In the genomic region with DNA sequence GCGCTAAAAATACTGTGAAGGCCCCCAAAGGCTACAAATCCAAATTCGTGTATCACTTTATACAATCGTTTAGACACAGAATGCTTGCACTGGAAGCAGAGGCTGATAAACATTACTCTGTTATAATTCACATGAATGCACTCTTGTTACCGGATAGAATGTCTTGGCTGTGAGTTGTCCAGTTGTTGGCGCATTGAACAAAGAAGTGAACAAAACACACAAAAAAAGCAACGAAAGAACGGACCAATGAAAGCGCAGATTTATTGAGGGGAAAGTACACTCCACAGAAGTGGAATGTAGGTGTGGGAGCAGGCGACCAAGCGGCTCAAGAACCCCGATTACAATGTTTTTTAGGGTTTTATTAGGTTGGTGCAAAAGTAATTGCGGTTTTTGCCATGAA, we compare ENCODE assay signal across 12 cellular contexts. TPM values are rescaled to one million over a fixed set of nuclear protein-coding genes. Genes with fewer than 3 reads are reported as not detected.
A peak's percentile ranks its signal among the peaks of the same experiment; 100 is the strongest.
DNase-seq lines count a peak whose midpoint lies in the region; ATAC-seq, FAIRE-seq and TF ChIP-seq lines count a peak whose summit lies in the region.
"Had no signal": no experiment of that assay in that cellular context is flagged by ENCODE, and none has a peak within 500 bp of the region (broad histone marks: within the 10 kb centered on the region; RNA-seq: fewer than 3 reads in every experiment).

No MANE protein-coding gene starts in this region.

- peaks cover 24% of the 10 kb centered on the region for H3K9me3 Mint-ChIP-seq in stimulated activated effector memory CD8-positive, alpha-beta T cell treated with anti-CD3 and anti-CD28 coated beads, Interleukin-12 subunit alpha, Interleukin-12 subunit beta, amount 100 ng/mL, for 72 hours

- no peak for TF ChIP-seq POLR2A in K562 (conservative IDR thresholded peaks at IDR 0.05)

- no TSS peak for BruUV-seq in K562 (replicated peaks; lab: Mats Ljungman, UMichigan)

- peaks cover 8% of the 10 kb centered on the region for H3K4me1 Mint-ChIP-seq in stimulated activated effector memory CD8-positive, alpha-beta T cell treated with anti-CD3 and anti-CD28 coated beads, Interleukin-12 subunit alpha, Interleukin-12 subunit beta, amount 100 ng/mL, for 72 hours

- POLR2A ChIA-PET in K562 (lab: Yijun Ruan, JAX) = interaction anchor here (0.7 to 1.0 kb wide), 2 partner anchors 19 to 52 kb away, joined by 3 to 5 read pairs; partner anchors contain the start of gene ZNF417

- in situ Hi-C loops in K562 (cut with MboI) = no loop called here

- intact Hi-C loops in K562 (cut with micrococcal nuclease) = no loop called here

- H4K20me1 ChIP-seq in K562 (replicated peaks; ENCODE audit: control insufficient read depth, insufficient read depth, low read length) = no peaks in the 10 kb centered on the region

- peaks cover 16% of the 10 kb centered on the region for H3K36me3 Mint-ChIP-seq in stimulated activated effector memory CD8-positive, alpha-beta T cell treated with anti-CD3 and anti-CD28 coated beads, Interleukin-12 subunit alpha, Interleukin-12 subunit beta, amount 100 ng/mL, for 72 hours

- DNase-seq in K562 (ENCODE audit: extremely low read depth in 1 of 4, low spot score in 3 of 4) = no peak
- DNase-seq in medulla oblongata (ENCODE audit: extremely low spot score) = peak; percentile 52
- DNase-seq in stimulated activated effector memory CD8-positive, alpha-beta T cell treated with anti-CD3 and anti-CD28 coated beads, Interleukin-12 subunit alpha, Interleukin-12 subunit beta, amount 100 ng/mL, for 72 hours (ENCODE audit: low spot score in 2 of 2) = no peak
- no peak for DNase-seq in DMS53 (lab: John Stamatoyannopoulos, UW)
- no peak for DNase-seq in NCI-H146 treated with DMSO at 0.1 percent for 48 hours (lab: John Stamatoyannopoulos, UW; ENCODE audit: unreplicated experiment)
- DNase-seq: NCI-H1417 had no signal

- no peak overlapping the region for H3K4me2 ChIP-seq in K562 (ENCODE audit: insufficient read depth, low read length)

- H3K79me2 ChIP-seq in K562 (ENCODE audit: control insufficient read depth, insufficient read depth, low read length) = no peaks in the 10 kb centered on the region

- no peak for TF ChIP-seq CTCF in K562 (IDR thresholded peaks at IDR 0.05 in 2 of 3, conservative IDR thresholded peaks at IDR 0.05 in 1 of 3; ENCODE audit: insufficient read depth in 2 of 3, low read depth in 1 of 3, low read length in 3 of 3)

- CTCF ChIA-PET in K562 (lab: Yijun Ruan, JAX; ENCODE audit: low intra/inter-chr PET ratio) = no interaction called here

- peak overlapping the region; percentile 76 for H3K4me3 Mint-ChIP-seq in stimulated activated effector memory CD8-positive, alpha-beta T cell treated with anti-CD3 and anti-CD28 coated beads, Interleukin-12 subunit alpha, Interleukin-12 subunit beta, amount 100 ng/mL, for 72 hours

- no peaks in the 10 kb centered on the region; the same call in none of the 2 replicates for H3K4me1 ChIP-seq in HUES48 (ENCODE audit: control insufficient read depth, insufficient read depth, low read length)
- peaks cover 0 to 4% of the 10 kb centered on the region in 2 experiments; a peak in 1 of 5 replicates for H3K4me1 ChIP-seq in K562 (replicated peaks in 1 of 2; ENCODE audit: control insufficient read depth in 2 of 2, insufficient read depth in 2 of 2, low read length in 2 of 2)

- TF ChIP-seq EP300 in K562 (IDR thresholded peaks at IDR 0.05; ENCODE audit: low read length) = no peak

- H2AFZ ChIP-seq in K562 (ENCODE audit: low read depth, low read length) = no peak overlapping the region

- H3K4me3 ChIP-seq in HUES48 (ENCODE audit: low read depth, low read length) = peak overlapping the region; percentile 94
- no peak overlapping the region for H3K4me3 ChIP-seq in K562

- no peak overlapping the region for H3K27ac Mint-ChIP-seq in stimulated activated effector memory CD8-positive, alpha-beta T cell treated with anti-CD3 and anti-CD28 coated beads, Interleukin-12 subunit alpha, Interleukin-12 subunit beta, amount 100 ng/mL, for 72 hours

- no peak for ATAC-seq in K562
- ATAC-seq in stimulated activated effector memory CD8-positive, alpha-beta T cell treated with anti-CD3 and anti-CD28 coated beads, Interleukin-12 subunit alpha, Interleukin-12 subunit beta, amount 100 ng/mL, for 72 hours = no peak
- no peak for ATAC-seq in GM18520 (IDR thresholded peaks at IDR 0.05; ENCODE audit: unreplicated experiment)

- peaks cover 34% of the 10 kb centered on the region for H3K36me3 ChIP-seq in HUES48 (ENCODE audit: control insufficient read depth, insufficient read depth, low read length)
- no peaks in the 10 kb centered on the region for H3K36me3 ChIP-seq in K562 (ENCODE audit: control insufficient read depth, insufficient read depth, low read length)
- H3K36me3 ChIP-seq: neutrophil had no signal

- no peak for TF ChIP-seq RAD21 in K562 (CRISPR knock-in tag; conservative IDR thresholded peaks at IDR 0.05 in 1 of 2, IDR thresholded peaks at IDR 0.05 in 1 of 2)

- H3K9me3 ChIP-seq in HUES48 (ENCODE audit: control insufficient read depth, insufficient read depth, low read length) (peaks cover 15% of the 10 kb centered on the region), K562 (replicated peaks; ENCODE audit: control insufficient read depth, insufficient read depth, low read depth, low read length) (0 out of 2 replicates have a peak, but pooled peaks cover 2% of the 10 kb centered on the region)

- H3K27ac ChIP-seq in HUES48 (ENCODE audit: low read depth, low read length) = no peak overlapping the region
- no peak overlapping the region for H3K27ac ChIP-seq in K562 (ENCODE audit: extremely low read depth, low read depth, low read length)
- H3K27ac ChIP-seq: neutrophil had no signal

- H3K27me3 ChIP-seq in HUES48 (ENCODE audit: control insufficient read depth, insufficient read depth, low read length) = no peaks in the 10 kb centered on the region
- H3K27me3 ChIP-seq in K562 (ENCODE audit: control insufficient read depth in 2 of 2, insufficient read depth in 2 of 2, low read length in 2 of 2) = no peaks in the 10 kb centered on the region
- H3K27me3 ChIP-seq: esophagus muscularis mucosa, heart right ventricle had no signal

- 13% methylated on average over 12 of the region's 12 CpGs for WGBS in K562 (ENCODE audit: insufficient coverage, low coverage, missing lambda C conversion rate)

- FAIRE-seq in K562 (lab: Jason Lieb, UNC) = no peak
- FAIRE-seq: colon had no signal

- no peaks in the 10 kb centered on the region for H3K9me1 ChIP-seq in K562 (ENCODE audit: control insufficient read depth, insufficient read depth, low read length)

- no peak overlapping the region for H3K9ac ChIP-seq in HUES48 (ENCODE audit: low read depth, low read length)
- H3K9ac ChIP-seq in K562 (ENCODE audit: insufficient read depth in 1 of 2, low read depth in 2 of 2, low read length in 2 of 2) = no peak overlapping the region

RNA-seq across cellular contexts. Expression of gene ZNF418, which starts 0.5 kb away (rescaled TPM):
- total RNA-seq in K562 (2011; cell fraction: chromatin; rRNA removed; ENCODE audit: low replicate concordance) = 1.7 and 2.3 TPM in 2 replicates
- 2.5 and 4.2 TPM in 2 replicates for total RNA-seq in K562 (2011; cell fraction: nucleolus; rRNA removed)
- total RNA-seq in K562 (2011; cell fraction: nucleoplasm; rRNA removed) = 1.6 and 4.6 TPM in 2 replicates
- total RNA-seq in K562 (2014; rRNA removed) (0.04 and 0.32 TPM in 2 replicates), K562 (2014; rRNA removed; fragmentation: Illumina TruSeq; extraction: Trizol) (0.44 and 0.51 TPM in 2 replicates), K562 (2015; rRNA removed; fragmentation: Illumina TruSeq; extraction: Trizol) (0.18 and 0.53 TPM in 2 replicates), K562 (2021) (0.29 and 0.58 TPM in 2 replicates)
- polyA plus RNA-seq in K562 (2011; rRNA removed) (0.19 and 0.63 TPM in 2 replicates), K562 (2014; fragmentation: Illumina TruSeq; extraction: Trizol) (0.21 and 0.70 TPM in 2 replicates), K562 (2014; fragmentation: Nextera tagmentation; extraction: Ambion mirVana) (under 1 TPM; 0.11 to 0.24 TPM), K562 (2014; rRNA removed) (0.55 and 0.61 TPM in 2 replicates)
- polyA plus RNA-seq in K562 (2011; cell fraction: cytosol; rRNA removed) = 0.07 and 0.13 TPM in 2 replicates
- polyA plus RNA-seq in K562 (2011; cell fraction: nucleus; rRNA removed) = 0.27 and 0.58 TPM in 2 replicates
- polyA plus RNA-seq in K562 (2012) = 0.12 and 0.54 TPM in 2 replicates
- polyA minus RNA-seq in K562 (2011; rRNA and poly(A)+ RNA removed) = 0.66 and 0.81 TPM in 2 replicates
- not detected in 2 replicates for polyA minus RNA-seq in K562 (2011; cell fraction: cytosol; rRNA and poly(A)+ RNA removed)
- polyA minus RNA-seq in K562 (2011; cell fraction: nucleus; rRNA and poly(A)+ RNA removed) = 0.27 and 0.56 TPM in 2 replicates

RNA-seq across cellular contexts. Expression of gene ZNF256, which starts 11.8 kb away (rescaled TPM):
- 0.62 and 1.2 TPM in 2 replicates for total RNA-seq in K562 (2011; cell fraction: chromatin; rRNA removed; ENCODE audit: low replicate concordance)
- total RNA-seq in K562 (2011; cell fraction: nucleolus; rRNA removed) = 0.26 and 0.33 TPM in 2 replicates
- 0.59 and 0.61 TPM in 2 replicates for total RNA-seq in K562 (2011; cell fraction: nucleoplasm; rRNA removed)
- 0.27 TPM in 1 of 2 replicates, not detected in the other for total RNA-seq in K562 (2014; rRNA removed)
- 0.36 and 0.41 TPM in 2 replicates for total RNA-seq in K562 (2014; rRNA removed; fragmentation: Illumina TruSeq; extraction: Trizol)
- 0.07 and 0.26 TPM in 2 replicates for total RNA-seq in K562 (2015; rRNA removed; fragmentation: Illumina TruSeq; extraction: Trizol)
- total RNA-seq in K562 (2021) = 0.20 and 0.42 TPM in 2 replicates
- 0.04 and 0.11 TPM in 2 replicates for polyA plus RNA-seq in K562 (2011; rRNA removed)
- polyA plus RNA-seq in K562 (2011; cell fraction: cytosol; rRNA removed) = not detected in 2 replicates
- 0.06 and 0.07 TPM in 2 replicates for polyA plus RNA-seq in K562 (2011; cell fraction: nucleus; rRNA removed)
- polyA plus RNA-seq in K562 (2012) = 0.16 and 0.36 TPM in 2 replicates
- 0.17 and 0.22 TPM in 2 replicates for polyA plus RNA-seq in K562 (2014; fragmentation: Illumina TruSeq; extraction: Trizol)
- polyA plus RNA-seq in K562 (2014; fragmentation: Nextera tagmentation; extraction: Ambion mirVana) = under 1 TPM in 1 of 2 experiments, not detected in 1; 0.13 TPM
- polyA plus RNA-seq in K562 (2014; rRNA removed) = 0.12 and 0.23 TPM in 2 replicates
- polyA minus RNA-seq in K562 (2011; rRNA and poly(A)+ RNA removed) = 0.09 and 0.25 TPM in 2 replicates
- polyA minus RNA-seq in K562 (2011; cell fraction: cytosol; rRNA and poly(A)+ RNA removed) = not detected in 2 replicates
- not detected in 2 replicates for polyA minus RNA-seq in K562 (2011; cell fraction: nucleus; rRNA and poly(A)+ RNA removed)

RNA-seq across cellular contexts. Expression of gene ZNF417, which starts 19.3 kb away (rescaled TPM):
- 24.2 and 46.2 TPM in 2 replicates for total RNA-seq in K562 (2011; cell fraction: chromatin; rRNA removed; ENCODE audit: low replicate concordance)
- total RNA-seq in K562 (2011; cell fraction: nucleolus; rRNA removed) = 17.0 and 20.8 TPM in 2 replicates
- total RNA-seq in K562 (2011; cell fraction: nucleoplasm; rRNA removed) = 25.9 and 31.3 TPM in 2 replicates
- total RNA-seq in K562 (2014; rRNA removed) = 3.2 and 5.7 TPM in 2 replicates
- total RNA-seq in K562 (2014; rRNA removed; fragmentation: Illumina TruSeq; extraction: Trizol) = 5.4 and 7.2 TPM in 2 replicates
- total RNA-seq in K562 (2015; rRNA removed; fragmentation: Illumina TruSeq; extraction: Trizol) = 4.2 and 4.6 TPM in 2 replicates
- 5.3 and 6.1 TPM in 2 replicates for total RNA-seq in K562 (2021)
- polyA plus RNA-seq in K562 (2011; rRNA removed) = 6.1 and 7.2 TPM in 2 replicates
- polyA plus RNA-seq in K562 (2011; cell fraction: cytosol; rRNA removed) = 1.6 and 4.4 TPM in 2 replicates
- 10.8 and 11.5 TPM in 2 replicates for polyA plus RNA-seq in K562 (2011; cell fraction: nucleus; rRNA removed)
- 2.0 and 4.1 TPM in 2 replicates for polyA plus RNA-seq in K562 (2012)
- polyA plus RNA-seq in K562 (2014; fragmentation: Illumina TruSeq; extraction: Trizol) = 2.7 and 3.1 TPM in 2 replicates
- polyA plus RNA-seq in K562 (2014; fragmentation: Nextera tagmentation; extraction: Ambion mirVana) = under 1 TPM; 0.35 to 0.61 TPM
- polyA plus RNA-seq in K562 (2014; rRNA removed) = 2.7 and 2.9 TPM in 2 replicates
- polyA minus RNA-seq in K562 (2011; rRNA and poly(A)+ RNA removed) = 11.3 and 11.5 TPM in 2 replicates
- polyA minus RNA-seq in K562 (2011; cell fraction: cytosol; rRNA and poly(A)+ RNA removed) = 3.5 and 5.0 TPM in 2 replicates
- 7.9 and 15.0 TPM in 2 replicates for polyA minus RNA-seq in K562 (2011; cell fraction: nucleus; rRNA and poly(A)+ RNA removed)

RNA-seq across cellular contexts. Expression of gene C19orf18, which starts 38.6 kb away (rescaled TPM):
- total RNA-seq in K562 (2011; cell fraction: chromatin; rRNA removed; ENCODE audit: low replicate concordance) = not detected in 2 replicates
- total RNA-seq in K562 (2011; cell fraction: nucleolus; rRNA removed) = not detected in 2 replicates
- not detected in 2 replicates for total RNA-seq in K562 (2011; cell fraction: nucleoplasm; rRNA removed)
- total RNA-seq in K562 (2014; rRNA removed) (not detected in 2 replicates), K562 (2014; rRNA removed; fragmentation: Illumina TruSeq; extraction: Trizol) (not detected in 2 replicates), K562 (2015; rRNA removed; fragmentation: Illumina TruSeq; extraction: Trizol) (not detected in 2 replicates), K562 (2021) (not detected in 2 replicates)
- polyA plus RNA-seq in K562 (2011; rRNA removed) (not detected in 2 replicates), K562 (2014; fragmentation: Illumina TruSeq; extraction: Trizol) (not detected in 2 replicates), K562 (2014; fragmentation: Nextera tagmentation; extraction: Ambion mirVana) (not detected), K562 (2014; rRNA removed) (not detected in 2 replicates)
- polyA plus RNA-seq in K562 (2011; cell fraction: cytosol; rRNA removed) = not detected in 2 replicates
- polyA plus RNA-seq in K562 (2011; cell fraction: nucleus; rRNA removed) = not detected in 2 replicates
- polyA plus RNA-seq in K562 (2012) = not detected in 2 replicates
- not detected in 2 replicates for polyA minus RNA-seq in K562 (2011; rRNA and poly(A)+ RNA removed)
- not detected in 2 replicates for polyA minus RNA-seq in K562 (2011; cell fraction: cytosol; rRNA and poly(A)+ RNA removed)
- not detected in 2 replicates for polyA minus RNA-seq in K562 (2011; cell fraction: nucleus; rRNA and poly(A)+ RNA removed)

RNA-seq across cellular contexts. Expression of gene ZNF814, which starts 46.9 kb away (rescaled TPM):
- 29.0 and 39.0 TPM in 2 replicates for total RNA-seq in K562 (2011; cell fraction: chromatin; rRNA removed; ENCODE audit: low replicate concordance)
- total RNA-seq in K562 (2011; cell fraction: nucleolus; rRNA removed) = 21.2 and 21.8 TPM in 2 replicates
- 38.9 and 50.6 TPM in 2 replicates for total RNA-seq in K562 (2011; cell fraction: nucleoplasm; rRNA removed)
- total RNA-seq in K562 (2014; rRNA removed) = 1.2 and 1.9 TPM in 2 replicates
- total RNA-seq in K562 (2014; rRNA removed; fragmentation: Illumina TruSeq; extraction: Trizol) = 2.6 and 3.3 TPM in 2 replicates
- total RNA-seq in K562 (2015; rRNA removed; fragmentation: Illumina TruSeq; extraction: Trizol) = 1.7 and 2.6 TPM in 2 replicates
- 3.0 and 3.1 TPM in 2 replicates for total RNA-seq in K562 (2021)
- polyA plus RNA-seq in K562 (2011; rRNA removed) = 3.2 and 3.5 TPM in 2 replicates
- polyA plus RNA-seq in K562 (2011; cell fraction: cytosol; rRNA removed) = 1.1 and 1.5 TPM in 2 replicates
- polyA plus RNA-seq in K562 (2011; cell fraction: nucleus; rRNA removed) = 5.1 and 5.8 TPM in 2 replicates
- 2.1 and 3.9 TPM in 2 replicates for polyA plus RNA-seq in K562 (2012)
- polyA plus RNA-seq in K562 (2014; fragmentation: Illumina TruSeq; extraction: Trizol) = 0.42 and 0.73 TPM in 2 replicates
- 1 to 10 TPM; 1.4 to 1.5 TPM for polyA plus RNA-seq in K562 (2014; fragmentation: Nextera tagmentation; extraction: Ambion mirVana)
- polyA plus RNA-seq in K562 (2014; rRNA removed) = 1.5 and 1.7 TPM in 2 replicates
- polyA minus RNA-seq in K562 (2011; rRNA and poly(A)+ RNA removed) = 7.8 and 8.0 TPM in 2 replicates
- 2.3 and 5.2 TPM in 2 replicates for polyA minus RNA-seq in K562 (2011; cell fraction: cytosol; rRNA and poly(A)+ RNA removed)
- polyA minus RNA-seq in K562 (2011; cell fraction: nucleus; rRNA and poly(A)+ RNA removed) = 5.3 and 7.1 TPM in 2 replicates
